In the genomic region with DNA sequence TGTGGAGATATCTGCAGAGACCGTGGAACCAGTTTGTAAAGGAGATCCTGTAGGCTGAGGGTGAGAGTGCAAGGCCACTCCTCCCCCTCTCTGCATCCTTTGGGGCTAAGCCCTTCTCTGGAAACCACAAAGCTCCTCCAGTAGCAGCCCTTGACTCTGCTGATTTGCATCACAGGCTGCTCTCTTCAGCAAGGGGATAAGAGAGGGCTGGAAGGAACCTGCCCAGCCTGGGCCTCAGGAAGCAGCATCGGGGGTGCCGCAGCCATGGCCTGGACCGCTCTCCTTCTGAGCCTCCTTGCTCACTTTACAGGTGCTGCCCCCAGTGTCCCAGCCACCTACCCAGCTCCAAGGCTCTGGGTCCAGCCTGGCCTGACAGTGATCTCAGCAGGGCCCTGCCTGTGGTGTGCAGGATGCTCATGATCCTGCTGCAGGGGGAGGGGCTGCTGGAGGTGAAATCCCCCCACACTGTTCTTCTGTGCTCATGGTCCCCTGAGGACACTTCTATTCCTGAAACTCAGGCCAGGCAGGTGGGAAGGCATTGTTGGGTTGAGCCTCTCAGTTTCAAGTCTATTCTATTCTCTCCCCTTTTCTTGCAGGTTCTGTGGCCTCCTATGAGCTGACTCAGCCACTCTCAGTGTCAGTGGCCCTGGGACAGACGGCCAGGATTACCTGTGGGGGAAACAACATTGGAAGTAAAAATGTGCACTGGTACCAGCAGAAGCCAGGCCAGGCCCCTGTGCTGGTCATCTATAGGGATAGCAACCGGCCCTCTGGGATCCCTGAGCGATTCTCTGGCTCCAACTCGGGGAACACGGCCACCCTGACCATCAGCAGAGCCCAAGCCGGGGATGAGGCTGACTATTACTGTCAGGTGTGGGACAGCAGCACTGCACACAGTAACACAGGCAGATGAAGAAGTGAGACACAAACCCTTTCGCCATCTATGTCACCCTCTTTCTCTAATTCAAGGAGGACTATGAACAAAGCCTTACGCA, we compare ENCODE assay signal across 7 cellular contexts.
A peak's percentile ranks its signal among the peaks of the same experiment; 100 is the strongest.
DNase-seq lines count a peak whose midpoint lies in the region; ATAC-seq, FAIRE-seq and TF ChIP-seq lines count a peak whose summit lies in the region.

No MANE protein-coding gene starts in this region.

- H3K27ac Mint-ChIP-seq in naive thymus-derived CD4-positive, alpha-beta T cell: peak overlapping the region; percentile 84 to 99 (median 91)

- peaks cover 0 to 2% (median 0%) of the 10 kb centered on the region in 11 donors for H3K9me3 Mint-ChIP-seq in naive thymus-derived CD4-positive, alpha-beta T cell

- H3K27me3 Mint-ChIP-seq in naive thymus-derived CD4-positive, alpha-beta T cell: peaks cover 0 to 2% (median 0%) of the 10 kb centered on the region in 5 donors

- peaks cover 0 to 6% (median 0%) of the 10 kb centered on the region in 5 donors for H3K36me3 Mint-ChIP-seq in naive thymus-derived CD4-positive, alpha-beta T cell

- peak overlapping the region; percentile 55 to 88 (median 80) for H3K4me3 Mint-ChIP-seq in naive thymus-derived CD4-positive, alpha-beta T cell

- H3K4me3 ChIP-seq in naive thymus-derived CD4-positive, alpha-beta T cell (ENCODE audit: low read length): peak overlapping the region; percentile 50
- no peak overlapping the region for H3K4me3 ChIP-seq in tibial artery

- CTCF ChIA-PET in naive thymus-derived CD4-positive, alpha-beta T cell (lab: Charles Lee): interaction anchor here (0.7 to 16.4 kb wide), 9 partner anchors 9 to 74 kb away, joined by 3 to 322 read pairs (median 3); no protein-coding TSS in a partner anchor

- H3K4me1 Mint-ChIP-seq in naive thymus-derived CD4-positive, alpha-beta T cell: peaks cover 87 to 99% (median 99%) of the 10 kb centered on the region in 7 donors

- H3K4me1 ChIP-seq in naive thymus-derived CD4-positive, alpha-beta T cell (ENCODE audit: control insufficient read depth in 2 of 2, insufficient read depth in 2 of 2, low read length in 2 of 2): peaks cover 90 to 92% of the 10 kb centered on the region in 2 donors
- no peaks in the 10 kb centered on the region for H3K4me1 ChIP-seq in tibial artery

- H3K27ac ChIP-seq in naive thymus-derived CD4-positive, alpha-beta T cell (ENCODE audit: low read depth, low read length): peak overlapping the region; percentile 66
- H3K27ac ChIP-seq in tibial artery: no peak overlapping the region

- TF ChIP-seq CTCF in tibial artery (IDR thresholded peaks at IDR 0.05): no peak

- H3K36me3 ChIP-seq in naive thymus-derived CD4-positive, alpha-beta T cell (ENCODE audit: control insufficient read depth in 2 of 3, insufficient read depth in 3 of 3, low read length in 3 of 3): no peaks in the 10 kb centered on the region
- no peaks in the 10 kb centered on the region for H3K36me3 ChIP-seq in tibial artery

- H3K27me3 ChIP-seq in naive thymus-derived CD4-positive, alpha-beta T cell (ENCODE audit: control insufficient read depth in 2 of 2, insufficient read depth in 2 of 2, low read length in 2 of 2): no peaks in the 10 kb centered on the region
- H3K27me3 ChIP-seq in tibial artery: peaks cover 0 to 22% of the 10 kb centered on the region in 2 donors

- ATAC-seq in HG02610 (IDR thresholded peaks at IDR 0.05; ENCODE audit: unreplicated experiment) (peak; percentile 69), HG02884 (IDR thresholded peaks at IDR 0.05; ENCODE audit: unreplicated experiment) (no peak)
- ATAC-seq in naive thymus-derived CD4-positive, alpha-beta T cell: peak; percentile 59

- TF ChIP-seq POLR2A in Raji (IDR thresholded peaks at IDR 0.05; ENCODE audit: insufficient read depth, low read depth, low read length): peak; percentile 48; the same call in 1 of the 2 replicates

- POLR2A ChIA-PET in naive thymus-derived CD4-positive, alpha-beta T cell (lab: Charles Lee): interaction anchor here (1.0 to 10.4 kb wide), 9 partner anchors 7 to 66 kb away, joined by 3 to 96 read pairs (median 4); no protein-coding TSS in a partner anchor

- no peaks in the 10 kb centered on the region for H3K9me3 ChIP-seq in naive thymus-derived CD4-positive, alpha-beta T cell (ENCODE audit: control insufficient read depth in 2 of 3, low read length in 3 of 3)
- H3K9me3 ChIP-seq in tibial artery: no peaks in the 10 kb centered on the region

- DNase-seq in GM18507 (ENCODE audit: extremely low spot score, insufficient read length, low read depth): no peak
- DNase-seq in naive thymus-derived CD4-positive, alpha-beta T cell: peak in 5 of 9 donors; percentile 38 to 52 (median 43)
- DNase-seq in tibial artery: no peak
- DNase-seq in NCI-H2081 treated with DMSO at 0.1 percent for 48 hours (lab: John Stamatoyannopoulos, UW): no peak

- intact Hi-C loops in naive thymus-derived CD4-positive, alpha-beta T cell (cut with micrococcal nuclease): loop anchor here (1.0 to 5.0 kb wide), 2 partner anchors 9 to 48 kb away; no protein-coding TSS in a partner anchor
- intact Hi-C loops in tibial artery (cut with DNase I; ENCODE audit: low total_unique reads): no loop called here

- FAIRE-seq in GM18507 (lab: Jason Lieb, UNC): peak; percentile 84

Comparison
In these comparisons a context has a peak if more than half of its experiments do, and no peak if none do; other contexts are left out.
1. DNase-seq: peak in naive thymus-derived CD4-positive, alpha-beta T cell (5 of 9); none in GM18507 (single experiment), tibial artery (0 of 2) and NCI-H2081 treated with DMSO at 0.1 percent for 48 hours (single experiment).